9 cellular contexts compared by ENCODE assay signal in genomic region chr1:28449904-28450303, GRCh38. TPM values are rescaled to one million over a fixed set of nuclear protein-coding genes. Genes with fewer than 3 reads are reported as not detected.
DNase-seq lines count a peak whose midpoint lies in the region; ATAC-seq and TF ChIP-seq lines count a peak whose summit lies in the region.
"Had no signal": no experiment of that assay in that cellular context is flagged by ENCODE, and none has a peak within 500 bp of the region (broad histone marks: within the 10 kb centered on the region; RNA-seq: fewer than 3 reads in every experiment).

No MANE protein-coding gene starts in this region.

- POLR2A ChIA-PET in naive thymus-derived CD4-positive, alpha-beta T cell (lab: Charles Lee): interaction anchor here (0.6 to 0.7 kb wide), 3 partner anchors 18 to 691 kb away, joined by 4 to 7 read pairs (median 5); no protein-coding TSS in a partner anchor

- in situ Hi-C loops in brain microvascular endothelial cell (cut with HindIII; ENCODE audit: low pct_ligation_motif_present, low sequenced_read_pairs): no loop called here

- no peaks in the 10 kb centered on the region for H3K27me3 ChIP-seq in naive thymus-derived CD4-positive, alpha-beta T cell (ENCODE audit: control insufficient read depth in 2 of 2, insufficient read depth in 2 of 2, low read length in 2 of 2)
- H3K27me3 ChIP-seq in esophagus muscularis mucosa (no peaks in the 10 kb centered on the region), brain microvascular endothelial cell (replicated peaks) (no peaks in the 10 kb centered on the region)

- TF ChIP-seq EP300 in esophagus muscularis mucosa (IDR thresholded peaks at IDR 0.05): no peak

- peak; percentile 67 for ATAC-seq in naive thymus-derived CD4-positive, alpha-beta T cell

- H3K4me1 ChIP-seq in naive thymus-derived CD4-positive, alpha-beta T cell (ENCODE audit: control insufficient read depth in 2 of 2, insufficient read depth in 2 of 2, low read length in 2 of 2): peaks cover 0 to 4% of the 10 kb centered on the region in 2 donors
- H3K4me1 ChIP-seq in esophagus muscularis mucosa: no peaks in the 10 kb centered on the region

- CTCF ChIA-PET in naive thymus-derived CD4-positive, alpha-beta T cell (lab: Charles Lee): interaction anchor here (0.6 kb wide), 1 partner anchor 825 kb away, joined by 3 read pairs; no protein-coding TSS in a partner anchor

- no peak for TF ChIP-seq POLR2A in esophagus muscularis mucosa (IDR thresholded peaks at IDR 0.05; ENCODE audit: low read depth)

- peak overlapping the region; percentile 85 for H3K27ac Mint-ChIP-seq in activated T-helper 2 cell treated with anti-CD3 and anti-CD28 coated beads, Interferon-gamma antibody, Interleukin-2, Interleukin-4, amounts not matched to agents 10 μg/mL and 5 μg/mL and 100 μg/mL, durations not matched to agents 14 hours and 24 hours and 36 hours
- H3K27ac Mint-ChIP-seq in naive thymus-derived CD4-positive, alpha-beta T cell: peak overlapping the region in 7 of 9 donors; percentile 27 to 87 (median 47)
- H3K27ac Mint-ChIP-seq: activated B cell treated with CpG ODN at 0.5 μM for 24 hours had no signal

- TF ChIP-seq CTCF in esophagus muscularis mucosa (IDR thresholded peaks at IDR 0.05): no peak
- TF ChIP-seq CTCF in brain microvascular endothelial cell (IDR thresholded peaks at IDR 0.05; ENCODE audit: low read depth, low read length, missing control alignments): no peak

- peaks cover 34% of the 10 kb centered on the region for H3K4me1 Mint-ChIP-seq in activated T-helper 2 cell treated with anti-CD3 and anti-CD28 coated beads, Interferon-gamma antibody, Interleukin-2, Interleukin-4, amounts not matched to agents 10 μg/mL and 5 μg/mL and 100 μg/mL, durations not matched to agents 14 hours and 24 hours and 36 hours (ENCODE audit: low read depth)
- H3K4me1 Mint-ChIP-seq in naive thymus-derived CD4-positive, alpha-beta T cell: peaks cover 11 to 42% (median 23%) of the 10 kb centered on the region in 7 donors

- intact Hi-C loops in activated T-helper 2 cell treated with anti-CD3 and anti-CD28 coated beads, Interferon-gamma antibody, Interleukin-2, Interleukin-4, amounts not matched to agents 10 μg/mL and 5 μg/mL and 100 μg/mL, durations not matched to agents 14 hours and 24 hours and 36 hours (cut with micrococcal nuclease): no loop called here
- intact Hi-C loops in naive thymus-derived CD4-positive, alpha-beta T cell (cut with micrococcal nuclease): loop anchor here in 1 of 2 donors (2.0 to 5.0 kb wide), 2 partner anchors 55 to 203 kb away; no protein-coding TSS in a partner anchor
- intact Hi-C loops in esophagus muscularis mucosa (cut with DNase I): no loop called here

- DNase-seq in GDM1 (lab: John Stamatoyannopoulos, UW): peak; percentile 33
- peak; percentile 65 for DNase-seq in HPDE6-E6E7 (ENCODE audit: extremely low spot score)
- peak; percentile 58 for DNase-seq in activated T-helper 2 cell treated with anti-CD3 and anti-CD28 coated beads, Interferon-gamma antibody, Interleukin-2, Interleukin-4, amounts not matched to agents 10 μg/mL and 5 μg/mL and 100 μg/mL, durations not matched to agents 14 hours and 24 hours and 36 hours (ENCODE audit: low spot score)
- DNase-seq in naive thymus-derived CD4-positive, alpha-beta T cell: peak in 6 of 9 donors; percentile 8 to 56 (median 32)
- no peak for DNase-seq in esophagus muscularis mucosa (ENCODE audit: extremely low spot score)
- DNase-seq in brain microvascular endothelial cell: no peak
- DNase-seq in caudate nucleus (lab: John Stamatoyannopoulos, UW): no peak
- DNase-seq in NCI-H1436 treated with DMSO at 0.1 percent for 48 hours (lab: John Stamatoyannopoulos, UW): no peak
- DNase-seq: activated B cell treated with CpG ODN at 0.5 μM for 24 hours had no signal

- no peaks in the 10 kb centered on the region for H3K36me3 ChIP-seq in naive thymus-derived CD4-positive, alpha-beta T cell (ENCODE audit: control insufficient read depth in 2 of 3, insufficient read depth in 3 of 3, low read length in 3 of 3)
- H3K36me3 ChIP-seq in esophagus muscularis mucosa: peaks cover 0 to 4% (median 2%) of the 10 kb centered on the region in 4 donors
- no peaks in the 10 kb centered on the region for H3K36me3 ChIP-seq in brain microvascular endothelial cell (replicated peaks)

- 68% methylated on average over 1 of the region's 1 CpG for WGBS in esophagus muscularis mucosa

- H3K36me3 Mint-ChIP-seq in activated T-helper 2 cell treated with anti-CD3 and anti-CD28 coated beads, Interferon-gamma antibody, Interleukin-2, Interleukin-4, amounts not matched to agents 10 μg/mL and 5 μg/mL and 100 μg/mL, durations not matched to agents 14 hours and 24 hours and 36 hours (ENCODE audit: low read depth): peaks cover 19% of the 10 kb centered on the region
- peaks cover 0 to 13% (median 9%) of the 10 kb centered on the region in 5 donors for H3K36me3 Mint-ChIP-seq in naive thymus-derived CD4-positive, alpha-beta T cell

- H3K9me3 ChIP-seq in naive thymus-derived CD4-positive, alpha-beta T cell (ENCODE audit: control insufficient read depth in 2 of 3, low read length in 3 of 3): no peaks in the 10 kb centered on the region
- H3K9me3 ChIP-seq in esophagus muscularis mucosa: no peaks in the 10 kb centered on the region

- no peak overlapping the region for H3K27ac ChIP-seq in naive thymus-derived CD4-positive, alpha-beta T cell (ENCODE audit: low read depth, low read length)
- H3K27ac ChIP-seq in esophagus muscularis mucosa (replicated peaks in 1 of 4) (no peak overlapping the region), brain microvascular endothelial cell (no peak overlapping the region), caudate nucleus (ENCODE audit: low read depth, low read length) (no peak overlapping the region)

- no peaks in the 10 kb centered on the region for H3K27me3 Mint-ChIP-seq in activated T-helper 2 cell treated with anti-CD3 and anti-CD28 coated beads, Interferon-gamma antibody, Interleukin-2, Interleukin-4, amounts not matched to agents 10 μg/mL and 5 μg/mL and 100 μg/mL, durations not matched to agents 14 hours and 24 hours and 36 hours (ENCODE audit: low read depth)
- no peaks in the 10 kb centered on the region for H3K27me3 Mint-ChIP-seq in naive thymus-derived CD4-positive, alpha-beta T cell
- H3K27me3 Mint-ChIP-seq: activated B cell treated with CpG ODN at 0.5 μM for 24 hours had no signal

- no peak overlapping the region for H3K4me3 Mint-ChIP-seq in activated T-helper 2 cell treated with anti-CD3 and anti-CD28 coated beads, Interferon-gamma antibody, Interleukin-2, Interleukin-4, amounts not matched to agents 10 μg/mL and 5 μg/mL and 100 μg/mL, durations not matched to agents 14 hours and 24 hours and 36 hours (ENCODE audit: low read depth)
- peak overlapping the region in 3 of 10 donors; percentile 16 to 34 (median 30) for H3K4me3 Mint-ChIP-seq in naive thymus-derived CD4-positive, alpha-beta T cell
- H3K4me3 Mint-ChIP-seq: activated B cell treated with CpG ODN at 0.5 μM for 24 hours had no signal

- no peak overlapping the region for H3K4me3 ChIP-seq in naive thymus-derived CD4-positive, alpha-beta T cell (ENCODE audit: low read length)
- H3K4me3 ChIP-seq in esophagus muscularis mucosa (no peak overlapping the region), brain microvascular endothelial cell (ENCODE audit: low read depth, low read length) (no peak overlapping the region)

- H3K9me3 Mint-ChIP-seq in activated T-helper 2 cell treated with anti-CD3 and anti-CD28 coated beads, Interferon-gamma antibody, Interleukin-2, Interleukin-4, amounts not matched to agents 10 μg/mL and 5 μg/mL and 100 μg/mL, durations not matched to agents 14 hours and 24 hours and 36 hours: no peaks in the 10 kb centered on the region
- peaks cover 0 to 2% (median 0%) of the 10 kb centered on the region in 11 donors for H3K9me3 Mint-ChIP-seq in naive thymus-derived CD4-positive, alpha-beta T cell
- H3K9me3 Mint-ChIP-seq: activated B cell treated with CpG ODN at 0.5 μM for 24 hours had no signal

RNA-seq across cellular contexts. Expression of gene RCC1, which starts 55.9 kb away (rescaled TPM):
- 128 and 136 TPM in 2 replicates for total RNA-seq in activated T-helper 2 cell treated with anti-CD3 and anti-CD28 coated beads, Interferon-gamma antibody, Interleukin-2, Interleukin-4, amounts not matched to agents 10 μg/mL and 5 μg/mL and 100 μg/mL, durations not matched to agents 14 hours and 24 hours and 36 hours
- total RNA-seq in naive thymus-derived CD4-positive, alpha-beta T cell: 10 to 100 TPM in 4 of 5 experiments, 1 to 10 TPM in 1; 9.8 to 60.7 (median 19.7) TPM
- 10 to 100 TPM in 1 of 2 donors, 1 to 10 TPM in 1; 10.0 to 10.6 TPM for polyA plus RNA-seq in naive thymus-derived CD4-positive, alpha-beta T cell
- 10 to 100 TPM in 2 of 4 donors, 1 to 10 TPM in 2; 8.3 to 17.1 (median 11.3) TPM for total RNA-seq in esophagus muscularis mucosa

Comparison
In these comparisons a context has a peak if more than half of its experiments do, and no peak if none do; other contexts are left out.
1. DNase-seq: peak in GDM1 (single experiment), HPDE6-E6E7 (single experiment), activated T-helper 2 cell treated with anti-CD3 and anti-CD28 coated beads, Interferon-gamma antibody, Interleukin-2, Interleukin-4, amounts not matched to agents 10 μg/mL and 5 μg/mL and 100 μg/mL, durations not matched to agents 14 hours and 24 hours and 36 hours (single experiment) and naive thymus-derived CD4-positive, alpha-beta T cell (6 of 9); none in esophagus muscularis mucosa (single experiment), brain microvascular endothelial cell (single experiment), caudate nucleus (0 of 61) and NCI-H1436 treated with DMSO at 0.1 percent for 48 hours (single experiment).